Comparison of ENCODE assay signal across 8 cellular contexts in the genomic region with DNA sequence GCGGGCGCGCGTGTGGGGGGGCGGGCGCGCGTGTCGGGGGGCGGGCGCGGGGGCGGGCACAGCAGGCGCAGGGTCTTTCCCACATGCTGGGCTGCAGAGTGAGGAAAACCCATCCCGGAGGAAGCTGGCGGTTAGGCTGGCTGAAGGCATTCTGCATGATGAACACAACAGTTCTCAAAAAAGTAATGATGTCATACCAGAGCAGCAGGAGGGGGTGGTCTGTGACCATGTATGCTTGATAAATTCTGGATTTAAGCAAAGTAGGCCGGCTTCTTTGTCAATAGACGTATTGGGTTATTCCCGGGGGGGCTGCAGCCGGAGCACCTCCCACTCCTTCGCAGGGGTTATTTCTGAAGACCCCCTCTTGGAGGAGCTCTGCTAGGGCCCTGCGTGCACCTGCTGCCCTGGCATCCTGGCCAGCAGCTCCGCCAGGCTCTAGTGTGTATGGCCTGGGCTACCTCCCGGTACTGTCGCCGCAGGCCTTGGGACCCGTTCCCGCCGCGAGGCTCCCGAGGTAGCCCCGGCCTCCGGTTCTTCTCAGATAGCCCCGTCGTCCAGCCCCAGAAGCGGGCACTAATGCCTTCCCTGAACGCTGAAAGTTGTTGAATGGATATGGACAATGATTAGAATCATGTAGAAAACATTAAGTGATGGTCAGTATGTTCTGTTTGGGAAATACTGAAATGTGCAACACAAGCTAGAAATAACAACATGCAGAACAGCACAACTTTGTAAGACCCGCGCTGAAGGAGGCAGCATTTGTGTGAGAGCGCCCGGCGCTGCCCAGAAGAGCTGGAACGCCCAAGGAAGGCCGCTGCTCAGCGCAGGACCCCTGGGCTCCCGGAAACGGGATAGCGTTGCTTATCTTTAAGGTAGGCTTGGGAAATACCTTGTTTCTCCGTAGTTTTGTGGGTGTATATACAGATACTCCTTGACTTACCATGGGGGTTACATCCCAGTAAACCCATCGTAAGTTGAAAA.
DNase-seq lines count a peak whose midpoint lies in the region; ATAC-seq and TF ChIP-seq lines count a peak whose summit lies in the region.

No MANE protein-coding gene starts in this region.

- H3K36me3 ChIP-seq in Peyer's patch (no peaks in the 10 kb centered on the region), lung (ENCODE audit: control insufficient read depth in 2 of 2, insufficient read depth in 2 of 2, low read length in 2 of 2) (no peaks in the 10 kb centered on the region)

- no peak for TF ChIP-seq POLR2A in Peyer's patch (IDR thresholded peaks at IDR 0.05)

- peak; percentile 31 for DNase-seq in NOMO-1 treated with DMSO at 0.1 percent for 48 hours (lab: John Stamatoyannopoulos, UW; ENCODE audit: unreplicated experiment)
- DNase-seq in NOMO-1 treated with dmso at 0.1 percent for 144 hours (lab: John Stamatoyannopoulos, UW; ENCODE audit: unreplicated experiment) = no peak
- DNase-seq in Peyer's patch = peak in 1 of 3 donors; percentile 54
- DNase-seq in dorsolateral prefrontal cortex = peak in 9 of 10 donors; percentile 26 to 65 (median 54)
- peak; percentile 40 for DNase-seq in lung (ENCODE audit: low spot score)
- DNase-seq in superior temporal gyrus (ENCODE audit: extremely low spot score) = peak; percentile 77
- no peak for DNase-seq in KBM-7

- H3K27me3 ChIP-seq in Peyer's patch = no peaks in the 10 kb centered on the region
- H3K27me3 ChIP-seq in dorsolateral prefrontal cortex = no peaks in the 10 kb centered on the region
- H3K27me3 ChIP-seq in lung (ENCODE audit: control insufficient read depth, insufficient read depth) = no peaks in the 10 kb centered on the region

- ATAC-seq in HG02678 (IDR thresholded peaks at IDR 0.05; ENCODE audit: unreplicated experiment) (peak; percentile 36), lung (ENCODE audit: insufficient read depth, low FRiP score) (peak; percentile 3)

- in situ Hi-C loops in KBM-7 (cut with MboI; ENCODE audit: low pct_unique_long_range_greater_than_20kb, low sequenced_read_pairs) = no loop called here

- H3K4me1 ChIP-seq in Peyer's patch (peaks cover 0 to 16% (median 2%) of the 10 kb centered on the region in 4 donors), lung (ENCODE audit: control insufficient read depth in 2 of 2, insufficient read depth in 2 of 2, low read length in 2 of 2) (peaks cover 0 to 2% of the 10 kb centered on the region in 2 donors)

- 26 to 49% methylated on average over 37 to 50 of the region's 50 CpGs for WGBS in lung, 2 donors

- H3K4me3 ChIP-seq in Peyer's patch (peak overlapping the region; percentile 53 to 68 (median 59)), dorsolateral prefrontal cortex (peak overlapping the region; percentile 43 to 88 (median 73)), lung (peak overlapping the region; percentile 16)

- TF ChIP-seq CTCF in Peyer's patch (IDR thresholded peaks at IDR 0.05) (no peak), dorsolateral prefrontal cortex (IDR thresholded peaks at IDR 0.05 in 54 of 56, conservative IDR thresholded peaks at IDR 0.05 in 2 of 56; ENCODE audit: low read depth in 1 of 56, partially characterized antibody in 56 of 56) (peak in 1 of 56 donors; percentile 15), lung (IDR thresholded peaks at IDR 0.05; ENCODE audit: control extremely low read depth, extremely low read depth) (no peak)

- intact Hi-C loops in dorsolateral prefrontal cortex (cut with DNase I) = loop anchor here (5.0 to 10.0 kb wide), 3 partner anchors 49 to 1553 kb away; a partner anchor contains a TSS

- peak overlapping the region in 3 of 4 donors; percentile 3 to 75 (median 60) for H3K27ac ChIP-seq in Peyer's patch
- peak overlapping the region; percentile 29 to 96 (median 89) for H3K27ac ChIP-seq in dorsolateral prefrontal cortex
- H3K27ac ChIP-seq in lung (ENCODE audit: low read depth in 1 of 2, low read length in 1 of 2) = peak overlapping the region; percentile 32 to 55

- H3K9me3 ChIP-seq in Peyer's patch (no peaks in the 10 kb centered on the region), lung (ENCODE audit: control insufficient read depth in 2 of 2, insufficient read depth in 1 of 2, low read length in 1 of 2) (no peaks in the 10 kb centered on the region)

Comparison
In these comparisons a context has a peak if more than half of its experiments do, and no peak if none do; other contexts are left out.
1. DNase-seq: peak in NOMO-1 treated with DMSO at 0.1 percent for 48 hours (single experiment), dorsolateral prefrontal cortex (9 of 10), lung (single experiment) and superior temporal gyrus (single experiment); none in NOMO-1 treated with dmso at 0.1 percent for 144 hours (single experiment) and KBM-7 (single experiment).
2. H3K4me3 ChIP-seq: peak in every context shown above with its lines; median percentile 73 in dorsolateral prefrontal cortex; 59 in Peyer's patch; 16 in lung.
3. Peak in every context shown above with its lines, with median percentiles within 50 percentile points of each other: H3K27ac ChIP-seq.